Comparison of ENCODE assay signal across 8 cellular contexts in genomic region chr7:102991540-102992214, GRCh38.
DNase-seq lines count a peak whose midpoint lies in the region; ATAC-seq and TF ChIP-seq lines count a peak whose summit lies in the region.

No MANE protein-coding gene starts in this region.

- TF ChIP-seq CTCF in endodermal cell (conservative IDR thresholded peaks at IDR 0.05): no peak

- peaks cover 7% of the 10 kb centered on the region for H3K4me1 Mint-ChIP-seq in endodermal cell

- H3K36me3 ChIP-seq in H7 (replicated peaks; ENCODE audit: control insufficient read depth, insufficient read depth, low read length) (no peaks in the 10 kb centered on the region), endodermal cell (ENCODE audit: control insufficient read depth, insufficient read depth, low read length) (no peaks in the 10 kb centered on the region)

- H3K27me3 ChIP-seq in H7 (ENCODE audit: control insufficient read depth, insufficient read depth, low read length): no peaks in the 10 kb centered on the region
- H3K27me3 ChIP-seq in endodermal cell (ENCODE audit: control insufficient read depth, insufficient read depth, low read length, poor library complexity, severe bottlenecking): no peaks in the 10 kb centered on the region

- H3K27me3 Mint-ChIP-seq in endodermal cell (ENCODE audit: insufficient read depth): no peaks in the 10 kb centered on the region

- no peak overlapping the region for H3K4me3 Mint-ChIP-seq in endodermal cell

- DNase-seq in NOMO-1 treated with DMSO at 0.1 percent for 48 hours (lab: John Stamatoyannopoulos, UW; ENCODE audit: unreplicated experiment): peak; percentile 32
- DNase-seq in NOMO-1 treated with dmso at 0.1 percent for 144 hours (lab: John Stamatoyannopoulos, UW; ENCODE audit: unreplicated experiment): no peak
- peak; percentile 20 for DNase-seq in NCI-H2196 treated with DMSO at 0.1 percent for 48 hours (lab: John Stamatoyannopoulos, UW; ENCODE audit: unreplicated experiment)
- DNase-seq in dermis blood vessel endothelial cell: peak; percentile 97
- peak; percentile 95 for DNase-seq in skeletal muscle cell (ENCODE audit: low read depth)
- DNase-seq in H7: no peak
- no peak for DNase-seq in endodermal cell

- ATAC-seq in GM18909 (IDR thresholded peaks at IDR 0.05; ENCODE audit: poor library complexity, unreplicated experiment): no peak

- no peak overlapping the region for H3K27ac ChIP-seq in endodermal cell (ENCODE audit: low read depth, low read length)

- H3K9me3 ChIP-seq in endodermal cell (ENCODE audit: control insufficient read depth, low read length): no peaks in the 10 kb centered on the region

- 90 to 98% methylated on average over 2 of the region's 2 CpGs for WGBS in endodermal cell (ENCODE audit: insufficient coverage in 1 of 2, insufficient read length in 1 of 2), 2 experiments

- H3K9me3 Mint-ChIP-seq in endodermal cell: no peaks in the 10 kb centered on the region

- H3K4me3 ChIP-seq in skeletal muscle cell (ENCODE audit: low read depth, low read length) (no peak overlapping the region), H7 (ENCODE audit: insufficient read depth, low read depth, low read length) (no peak overlapping the region), endodermal cell (ENCODE audit: low read length) (no peak overlapping the region)

- no peak overlapping the region for H3K27ac Mint-ChIP-seq in endodermal cell

- no peaks in the 10 kb centered on the region for H3K36me3 Mint-ChIP-seq in endodermal cell (ENCODE audit: low read depth)

- no peak overlapping the region for H3K9ac ChIP-seq in endodermal cell (ENCODE audit: extremely low read depth, low read length, poor library complexity, severe bottlenecking)

- no peaks in the 10 kb centered on the region for H3K4me1 ChIP-seq in endodermal cell (ENCODE audit: control insufficient read depth, insufficient read depth, low read length)

Comparison
In these comparisons a context has a peak if more than half of its experiments do, and no peak if none do; other contexts are left out.
1. DNase-seq: peak in NOMO-1 treated with DMSO at 0.1 percent for 48 hours (single experiment), NCI-H2196 treated with DMSO at 0.1 percent for 48 hours (single experiment), dermis blood vessel endothelial cell (single experiment) and skeletal muscle cell (single experiment); none in NOMO-1 treated with dmso at 0.1 percent for 144 hours (single experiment), H7 (single experiment) and endodermal cell (single experiment).